In the genomic region with DNA sequence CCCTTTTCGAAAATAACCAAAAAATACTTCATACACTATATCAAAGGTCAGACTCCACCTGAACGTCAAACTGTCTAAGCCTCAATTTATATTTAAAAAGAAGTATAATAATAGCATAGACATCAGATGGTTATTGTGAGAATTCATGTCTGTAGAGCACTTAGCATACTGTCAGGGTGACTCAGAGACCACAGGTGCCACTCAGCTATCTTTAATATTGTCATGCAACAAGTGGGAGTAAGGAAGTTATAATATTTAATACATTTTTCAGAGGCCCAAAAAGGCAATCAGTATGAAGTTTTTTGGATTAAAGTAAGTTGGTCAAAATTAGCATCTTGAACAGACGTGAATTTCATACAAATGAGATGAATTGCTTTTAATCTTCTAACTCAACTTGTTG, we compare ENCODE assay signal across 25 cellular contexts.
DNase-seq lines count a peak whose midpoint lies in the region; TF ChIP-seq lines count a peak whose summit lies in the region.
"Had no signal": no experiment of that assay in that cellular context is flagged by ENCODE, and none has a peak within 500 bp of the region (broad histone marks: within the 10 kb centered on the region; RNA-seq: fewer than 3 reads in every experiment).

No MANE protein-coding gene starts in this region.

- no peaks in the 10 kb centered on the region for H3K79me2 ChIP-seq in GM23248 (ENCODE audit: insufficient read depth)
- H3K79me2 ChIP-seq in trophoblast cell (ENCODE audit: control insufficient read depth, insufficient read depth, low read length, poor library complexity) = no peaks in the 10 kb centered on the region

- no peak overlapping the region for H4K12ac ChIP-seq in trophoblast cell (ENCODE audit: low read depth, low read length)

- 53 to 63% methylated on average over 3 of the region's 3 CpGs for WGBS in GM23248 (ENCODE audit: low coverage in 1 of 2, low lambda C conversion rate in 2 of 2, missing lambda C conversion rate in 2 of 2), 2 experiments
- no CpG with 5 or more reads among the region's 3 CpGs for WGBS in trophoblast cell (ENCODE audit: extremely low coverage, insufficient coverage, insufficient read length)

- no peak for TF ChIP-seq CTCF in C4-2B (conservative IDR thresholded peaks at IDR 0.05)

- no peak overlapping the region for H3K9ac ChIP-seq in GM23248
- no peak overlapping the region for H3K9ac ChIP-seq in trophoblast cell (ENCODE audit: low read length)
- H3K9ac ChIP-seq: BLaER1 treated with 17β-estradiol and CSF1 and Interleukin-3, amounts not matched to agents 10 nM and 100 nM had no signal

- no peak overlapping the region for H2BK120ac ChIP-seq in trophoblast cell (ENCODE audit: insufficient read depth, low read length, poor library complexity)

- H2AK5ac ChIP-seq in trophoblast cell (ENCODE audit: low read length) = no peak overlapping the region

- H3K27ac ChIP-seq in C4-2B (peak overlapping the region; percentile 89), GM23248 (no peak overlapping the region), SJSA1 (peak overlapping the region; percentile 18; the same call in 1 of the 2 replicates), trophoblast cell (ENCODE audit: low read depth, low read length) (no peak overlapping the region)
- H3K27ac ChIP-seq: BLaER1 treated with 17β-estradiol and CSF1 and Interleukin-3, amounts not matched to agents 10 nM and 100 nM; esophagus squamous epithelium; prostate gland; RWPE1; spleen had no signal

- H3K18ac ChIP-seq in trophoblast cell (ENCODE audit: low read length) = no peak overlapping the region

- H4K8ac ChIP-seq in trophoblast cell (ENCODE audit: low read depth, low read length) = no peak overlapping the region

- no peak overlapping the region for H2BK12ac ChIP-seq in trophoblast cell (ENCODE audit: low read length)

- H3K36me3 ChIP-seq in GM23248 (ENCODE audit: low read depth) (no peaks in the 10 kb centered on the region), SJSA1 (no peaks in the 10 kb centered on the region), trophoblast cell (ENCODE audit: control insufficient read depth in 1 of 2, insufficient read depth in 2 of 2, low read length in 2 of 2) (peaks cover 8 to 14% of the 10 kb centered on the region in 2 experiments)
- H3K36me3 ChIP-seq: BLaER1 treated with 17β-estradiol and CSF1 and Interleukin-3, amounts not matched to agents 10 nM and 100 nM; esophagus squamous epithelium; prostate gland had no signal

- H3K9me3 ChIP-seq in GM23248 (ENCODE audit: low read depth) (no peaks in the 10 kb centered on the region), SJSA1 (replicated peaks) (no peaks in the 10 kb centered on the region), trophoblast cell (ENCODE audit: insufficient read depth, low read depth, low read length) (no peaks in the 10 kb centered on the region)
- H3K9me3 ChIP-seq: BLaER1 treated with 17β-estradiol and CSF1 and Interleukin-3, amounts not matched to agents 10 nM and 100 nM; esophagus squamous epithelium; mucosa of descending colon; prostate gland; spleen had no signal

- H4K20me1 ChIP-seq in GM23248 (ENCODE audit: insufficient read depth) = no peaks in the 10 kb centered on the region
- H4K20me1 ChIP-seq: BLaER1 treated with 17β-estradiol and CSF1 and Interleukin-3, amounts not matched to agents 10 nM and 100 nM had no signal

- H3K14ac ChIP-seq in trophoblast cell (ENCODE audit: low read length) = no peak overlapping the region

- peaks cover 4% of the 10 kb centered on the region for H3K79me1 ChIP-seq in trophoblast cell (ENCODE audit: low read length)

- H3K4me1 ChIP-seq in GM23248 (ENCODE audit: insufficient read depth) (no peaks in the 10 kb centered on the region; the same call in 1 of the 2 replicates), SJSA1 (replicated peaks) (peaks cover 17% of the 10 kb centered on the region), trophoblast cell (ENCODE audit: control insufficient read depth in 1 of 2, insufficient read depth in 2 of 2, low read length in 2 of 2) (peaks cover 0 to 10% of the 10 kb centered on the region in 2 experiments)
- H3K4me1 ChIP-seq: prostate gland, spleen had no signal

- no peaks in the 10 kb centered on the region for H3F3A ChIP-seq in GM23248 (ENCODE audit: insufficient read depth)

- no peak overlapping the region for H2BK5ac ChIP-seq in trophoblast cell (ENCODE audit: low read depth, low read length, poor library complexity)

- no peak overlapping the region for H4K91ac ChIP-seq in trophoblast cell (ENCODE audit: low read depth, low read length)

- in situ Hi-C loops in GM23248 (cut with MboI) = loop anchor here (5.0 to 25.0 kb wide), 2 partner anchors 368 to 718 kb away; no protein-coding TSS in a partner anchor

- H3K9me2 ChIP-seq in GM23248 (ENCODE audit: insufficient read depth) = no peaks in the 10 kb centered on the region

- no peak overlapping the region for H3K4me3 ChIP-seq in GM23248
- H3K4me3 ChIP-seq in SJSA1 = no peak overlapping the region
- no peak overlapping the region for H3K4me3 ChIP-seq in trophoblast cell (ENCODE audit: low read depth, low read length)
- H3K4me3 ChIP-seq: BLaER1 treated with 17β-estradiol and CSF1 and Interleukin-3, amounts not matched to agents 10 nM and 100 nM; esophagus squamous epithelium; GM12878; mucosa of descending colon; prostate gland; spleen had no signal

- H3K23ac ChIP-seq in trophoblast cell (ENCODE audit: low read length) = no peak overlapping the region

- no peaks in the 10 kb centered on the region for H3K27me3 ChIP-seq in GM23248 (replicated peaks; ENCODE audit: insufficient read depth)
- H3K27me3 ChIP-seq in SJSA1 (replicated peaks) = no peaks in the 10 kb centered on the region
- no peaks in the 10 kb centered on the region for H3K27me3 ChIP-seq in trophoblast cell (ENCODE audit: insufficient read depth, low read length)
- H3K27me3 ChIP-seq: BLaER1 treated with 17β-estradiol and CSF1 and Interleukin-3, amounts not matched to agents 10 nM and 100 nM; esophagus squamous epithelium; spleen had no signal

- DNase-seq in GM23248 = peak; percentile 39
- DNase-seq in SJSA1 (ENCODE audit: low read depth in 1 of 2, low spot score in 2 of 2) = peak in 1 of 2 experiments; percentile 17
- DNase-seq in myocyte (ENCODE audit: low read depth) = peak; percentile 71
- no peak for DNase-seq in AG08396 (ENCODE audit: low spot score)
- no peak for DNase-seq in trophoblast cell
- no peak for DNase-seq in NCI-H446 (lab: John Stamatoyannopoulos, UW)
- DNase-seq in NOMO-1 treated with dmso at 0.1 percent for 144 hours (lab: John Stamatoyannopoulos, UW; ENCODE audit: unreplicated experiment) = no peak
- DNase-seq: activated CD8-positive, alpha-beta memory T cell treated with anti-CD3 and anti-CD28 coated beads for 24 hours; activated naive CD4-positive, alpha-beta T cell treated with anti-CD3 and anti-CD28 coated beads, Interleukin-2, amount 10 ng/mL, durations not matched to agents 7 days and 5 days; activated T-cell treated with anti-CD3 and anti-CD28 coated beads, Interleukin-2, amount 50 U/mL, for 4 hours; anterior cingulate cortex; cerebellar nuclear complex; effector memory CD4-positive, alpha-beta T cell; esophagus squamous epithelium; mucosa of descending colon; NCI-H1092 treated with DMSO at 0.1 percent for 48 hours; NCI-H2029; NK-92 treated with Interleukin-12 subunit alpha and Interleukin-12 subunit beta, amount 100 ng/mL, for 24 hours; spleen; stimulated activated CD4-positive, alpha-beta T cell treated with anti-CD3 and anti-CD28 coated beads, Interleukin-4, amount 100 ng/mL, for 4 hours had no signal

- H3K4me2 ChIP-seq in GM23248 (ENCODE audit: unreplicated experiment) (no peak overlapping the region), trophoblast cell (ENCODE audit: low read length) (no peak overlapping the region)
- H3K4me2 ChIP-seq: BLaER1 treated with 17β-estradiol and CSF1 and Interleukin-3, amounts not matched to agents 10 nM and 100 nM had no signal

- no peak overlapping the region for H2AFZ ChIP-seq in GM23248
- no peak overlapping the region for H2AFZ ChIP-seq in trophoblast cell (ENCODE audit: insufficient read depth, low read length, poor library complexity)

- H3K4ac ChIP-seq in trophoblast cell (ENCODE audit: low read depth, low read length) = no peak overlapping the region

Comparison
In these comparisons a context has a peak if more than half of its experiments do, and no peak if none do; other contexts are left out.
1. H3K27ac ChIP-seq: peak in C4-2B (single experiment) and SJSA1 (single experiment); none in GM23248 (single experiment) and trophoblast cell (single experiment).
2. DNase-seq: peak in GM23248 (single experiment) and myocyte (single experiment); none in AG08396 (single experiment), trophoblast cell (0 of 2), NCI-H446 (0 of 2) and NOMO-1 treated with dmso at 0.1 percent for 144 hours (single experiment).